In genomic region chr21:41970099-41970391, GRCh38 we compare ENCODE assay signal across 1 cellular context.
TF ChIP-seq lines count a peak whose summit lies in the region.

No MANE protein-coding gene starts in this region.

TF ChIP-seq in H1, 55 proteins besides CTCF, POLR2A, EP300 and RAD21:
- TF ChIP-seq TCF12 (IDR thresholded peaks at IDR 0.05; ENCODE audit: low read depth, low read length): no peak
- TF ChIP-seq USF2 (IDR thresholded peaks at IDR 0.05; ENCODE audit: low read length): no peak
- no peak for TF ChIP-seq FOSL1 (IDR thresholded peaks at IDR 0.05; ENCODE audit: insufficient read depth, low read depth, low read length)
- TF ChIP-seq TAF7 (optimal IDR thresholded peaks at IDR 0.05; ENCODE audit: borderline replicate concordance, low read depth, low read length): no peak
- TF ChIP-seq BRCA1 (IDR thresholded peaks at IDR 0.05; ENCODE audit: low read depth, low read length): no peak
- no peak for TF ChIP-seq NANOG (IDR thresholded peaks at IDR 0.05; ENCODE audit: insufficient read depth, low read depth, low read length, poor library complexity, severe bottlenecking)
- TF ChIP-seq CHD7 (IDR thresholded peaks at IDR 0.05; ENCODE audit: insufficient replicate concordance, low read length): no peak
